15 cellular contexts compared by ENCODE assay signal in genomic region chr2:45963816-45964215, GRCh38.
DNase-seq lines count a peak whose midpoint lies in the region; ATAC-seq and TF ChIP-seq lines count a peak whose summit lies in the region.
"Had no signal": no experiment of that assay in that cellular context is flagged by ENCODE, and none has a peak within 500 bp of the region (broad histone marks: within the 10 kb centered on the region; RNA-seq: fewer than 3 reads in every experiment).

No MANE protein-coding gene starts in this region.

- no peaks in the 10 kb centered on the region for H3K9me3 ChIP-seq in lung (ENCODE audit: control insufficient read depth in 2 of 2, insufficient read depth in 1 of 2, low read length in 1 of 2)
- H3K9me3 ChIP-seq in upper lobe of right lung, result no peaks in the 10 kb centered on the region

- WGBS in lung, 2 donors, result 60 to 65% methylated on average over 7 of the region's 7 CpGs

- no peaks in the 10 kb centered on the region for H3K9me3 Mint-ChIP-seq in stimulated activated naive CD8-positive, alpha-beta T cell treated with anti-CD3 and anti-CD28 coated beads, Interleukin-15, amount 100 ng/mL, for 72 hours
- H3K9me3 Mint-ChIP-seq: natural killer cell treated with Interleukin-12 subunit alpha and Interleukin-12 subunit beta and Interleukin-15 and Interleukin-18, amount 100 ng/mL, for 72 hours; T-cell had no signal

- ATAC-seq in lung (ENCODE audit: insufficient read depth, low FRiP score) (no peak), upper lobe of right lung (no peak), GM19328 (IDR thresholded peaks at IDR 0.05; ENCODE audit: unreplicated experiment) (no peak)
- ATAC-seq in stimulated activated naive CD8-positive, alpha-beta T cell treated with anti-CD3 and anti-CD28 coated beads, Interleukin-15, amount 100 ng/mL, for 72 hours, result no peak
- ATAC-seq: natural killer cell treated with Interleukin-12 subunit alpha and Interleukin-12 subunit beta and Interleukin-15 and Interleukin-18, amount 100 ng/mL, for 72 hours; T-cell had no signal

- H3K4me3 ChIP-seq in lung (no peak overlapping the region), upper lobe of right lung (no peak overlapping the region)

- H3K36me3 ChIP-seq in lung (ENCODE audit: control insufficient read depth in 2 of 2, insufficient read depth in 2 of 2, low read length in 2 of 2), result no peaks in the 10 kb centered on the region
- no peaks in the 10 kb centered on the region for H3K36me3 ChIP-seq in upper lobe of right lung
- H3K36me3 ChIP-seq: brain microvascular endothelial cell had no signal

- no peaks in the 10 kb centered on the region for H3K27me3 Mint-ChIP-seq in stimulated activated naive CD8-positive, alpha-beta T cell treated with anti-CD3 and anti-CD28 coated beads, Interleukin-15, amount 100 ng/mL, for 72 hours
- H3K27me3 Mint-ChIP-seq: natural killer cell treated with Interleukin-12 subunit alpha and Interleukin-12 subunit beta and Interleukin-15 and Interleukin-18, amount 100 ng/mL, for 72 hours; T-cell had no signal

- peaks cover 10% of the 10 kb centered on the region for H3K4me1 Mint-ChIP-seq in stimulated activated naive CD8-positive, alpha-beta T cell treated with anti-CD3 and anti-CD28 coated beads, Interleukin-15, amount 100 ng/mL, for 72 hours

- H3K27ac ChIP-seq in cingulate gyrus (ENCODE audit: low read depth, low read length) (peak overlapping the region; percentile 5), lung (ENCODE audit: low read depth in 1 of 2, low read length in 1 of 2) (peak overlapping the region; percentile 28 to 77), upper lobe of right lung (peak overlapping the region; percentile 59)
- H3K27ac ChIP-seq: brain microvascular endothelial cell had no signal

- DNase-seq in M059J (ENCODE audit: low read depth) (peak; percentile 47), lung (ENCODE audit: low spot score) (no peak), upper lobe of right lung (no peak), retina (no peak)
- DNase-seq in stimulated activated naive CD8-positive, alpha-beta T cell treated with anti-CD3 and anti-CD28 coated beads, Interleukin-15, amount 100 ng/mL, for 72 hours, result no peak
- no peak for DNase-seq in activated effector memory CD4-positive, alpha-beta T cell treated with Interleukin-2 at 50 U/mL for 16 hours
- DNase-seq: activated CD4-positive, CD25-positive, alpha-beta regulatory T cell; activated naive CD4-positive, alpha-beta T cell treated with anti-CD3 and anti-CD28 coated beads, Interleukin-2, amount 50 U/mL, for 16 hours; NCI-H524; T-cell had no signal

- H3K4me1 ChIP-seq in lung (ENCODE audit: control insufficient read depth in 2 of 2, insufficient read depth in 2 of 2, low read length in 2 of 2) (peaks cover 22 to 39% of the 10 kb centered on the region in 2 donors), upper lobe of right lung (peaks cover 40% of the 10 kb centered on the region)

- no peak overlapping the region for H3K27ac Mint-ChIP-seq in stimulated activated naive CD8-positive, alpha-beta T cell treated with anti-CD3 and anti-CD28 coated beads, Interleukin-15, amount 100 ng/mL, for 72 hours
- H3K27ac Mint-ChIP-seq: natural killer cell treated with Interleukin-12 subunit alpha and Interleukin-12 subunit beta and Interleukin-15 and Interleukin-18, amount 100 ng/mL, for 72 hours; T-cell had no signal

- intact Hi-C loops in upper lobe of right lung (cut with DNase I), result no loop called here

- no peak overlapping the region for H3K4me3 Mint-ChIP-seq in stimulated activated naive CD8-positive, alpha-beta T cell treated with anti-CD3 and anti-CD28 coated beads, Interleukin-15, amount 100 ng/mL, for 72 hours
- H3K4me3 Mint-ChIP-seq: CD14-positive monocyte; natural killer cell treated with Interleukin-12 subunit alpha and Interleukin-12 subunit beta and Interleukin-15 and Interleukin-18, amount 100 ng/mL, for 72 hours; T-cell had no signal

- TF ChIP-seq CTCF in lung (IDR thresholded peaks at IDR 0.05; ENCODE audit: control extremely low read depth, extremely low read depth) (no peak), upper lobe of right lung (IDR thresholded peaks at IDR 0.05) (no peak)

- H3K27me3 ChIP-seq in lung (ENCODE audit: control insufficient read depth, insufficient read depth) (no peaks in the 10 kb centered on the region), upper lobe of right lung (no peaks in the 10 kb centered on the region)
- H3K27me3 ChIP-seq: brain microvascular endothelial cell had no signal

Comparison
In these comparisons a context has a peak if more than half of its experiments do, and no peak if none do; other contexts are left out.
1. H3K27ac ChIP-seq: peak in every context shown above with its lines; median percentile 59 in upper lobe of right lung; 52 in lung; 5 in cingulate gyrus.